ENCODE assay signal across 13 cellular contexts in the genomic region with DNA sequence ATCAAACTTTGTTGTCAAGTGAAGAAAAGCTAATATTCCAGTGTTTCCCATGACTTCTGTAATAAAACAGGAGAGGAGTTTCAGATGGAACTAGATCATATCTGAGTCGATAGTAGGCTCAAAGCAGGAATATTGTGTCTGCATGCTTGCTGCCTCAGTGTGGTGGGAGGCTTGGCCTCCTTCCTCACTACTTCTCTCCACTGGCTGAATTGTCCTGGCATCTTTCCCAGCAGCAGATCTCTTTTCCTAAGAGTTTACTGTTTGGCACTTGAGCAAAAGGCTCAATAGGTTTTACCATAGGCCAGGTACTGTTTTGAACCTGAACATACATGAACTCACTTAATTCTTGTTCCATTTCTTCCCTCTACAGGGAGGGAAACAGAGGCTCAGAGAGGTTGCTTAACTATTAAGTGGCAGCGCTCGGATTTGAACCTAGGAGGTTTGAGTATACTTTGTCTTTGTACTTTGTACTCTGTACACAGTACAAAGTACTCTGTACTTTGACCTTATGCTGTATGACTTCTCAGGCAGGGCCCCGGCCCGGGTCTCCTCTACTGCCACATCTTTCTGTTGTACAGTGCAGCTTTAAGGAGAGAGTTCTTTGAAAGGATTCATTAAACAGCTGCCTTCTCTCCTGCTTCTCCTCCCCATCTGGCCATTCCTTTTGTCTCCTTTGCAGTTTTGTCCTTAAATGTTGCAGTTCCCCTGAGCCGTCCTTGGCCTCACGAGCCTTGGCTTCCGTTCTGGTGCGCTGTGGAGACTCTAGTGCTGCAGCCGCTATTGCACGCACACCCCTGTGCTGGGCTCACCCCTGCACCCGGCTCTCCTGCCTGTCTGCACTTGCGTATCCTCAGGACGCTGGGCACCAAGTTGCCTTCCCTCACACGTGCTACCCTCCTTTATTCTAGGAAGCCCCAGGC. TPM values are rescaled to one million over a fixed set of nuclear protein-coding genes. Genes with fewer than 3 reads are reported as not detected.
DNase-seq lines count a peak whose midpoint lies in the region; ATAC-seq and TF ChIP-seq lines count a peak whose summit lies in the region.
"Had no signal": no experiment of that assay in that cellular context is flagged by ENCODE, and none has a peak within 500 bp of the region (broad histone marks: within the 10 kb centered on the region; RNA-seq: fewer than 3 reads in every experiment).

No MANE protein-coding gene starts in this region.

- H3K27ac ChIP-seq in CD8-positive, alpha-beta memory T cell (ENCODE audit: low read depth, low read length) = no peak overlapping the region
- peak overlapping the region in 1 of 4 donors; percentile 66 for H3K27ac ChIP-seq in esophagus muscularis mucosa (replicated peaks in 1 of 4)
- H3K27ac ChIP-seq: KMS-11 had no signal

- intact Hi-C loops in esophagus muscularis mucosa (cut with DNase I) = no loop called here

- peak overlapping the region in 5 of 8 donors; percentile 2 to 87 (median 65) for H3K27ac Mint-ChIP-seq in CD8-positive, alpha-beta memory T cell
- H3K27ac Mint-ChIP-seq in nephron (peak overlapping the region; percentile 80 to 96 (median 92)), type B pancreatic cell (no peak overlapping the region)
- H3K27ac Mint-ChIP-seq: immature natural killer cell had no signal

- H3K36me3 ChIP-seq in CD8-positive, alpha-beta memory T cell (ENCODE audit: insufficient read depth, low read length) = no peaks in the 10 kb centered on the region
- no peaks in the 10 kb centered on the region for H3K36me3 ChIP-seq in esophagus muscularis mucosa

- 50% methylated on average over 15 of the region's 15 CpGs for WGBS in esophagus muscularis mucosa

- no peaks in the 10 kb centered on the region for H3K9me3 ChIP-seq in CD8-positive, alpha-beta memory T cell (ENCODE audit: low read length)
- H3K9me3 ChIP-seq in esophagus muscularis mucosa = no peaks in the 10 kb centered on the region

- peak overlapping the region in 1 of 7 donors; percentile 2 for H3K4me3 Mint-ChIP-seq in CD8-positive, alpha-beta memory T cell
- H3K4me3 Mint-ChIP-seq in nephron (peak overlapping the region; percentile 40 to 52 (median 51)), type B pancreatic cell (no peak overlapping the region)

- ATAC-seq in HG03354 (IDR thresholded peaks at IDR 0.05; ENCODE audit: poor library complexity, severe bottlenecking, unreplicated experiment) (no peak), HG03095 (IDR thresholded peaks at IDR 0.05; ENCODE audit: unreplicated experiment) (no peak)

- TF ChIP-seq POLR2A in esophagus muscularis mucosa (IDR thresholded peaks at IDR 0.05; ENCODE audit: low read depth) = no peak

- POLR2A ChIA-PET in CD8-positive, alpha-beta memory T cell (lab: Charles Lee) = no interaction called here

- no peaks in the 10 kb centered on the region for H3K9me3 Mint-ChIP-seq in CD8-positive, alpha-beta memory T cell
- H3K9me3 Mint-ChIP-seq in nephron (no peaks in the 10 kb centered on the region), type B pancreatic cell (no peaks in the 10 kb centered on the region)
- H3K9me3 Mint-ChIP-seq: immature natural killer cell had no signal

- peaks cover 19 to 30% (median 28%) of the 10 kb centered on the region in 3 donors for H3K4me1 Mint-ChIP-seq in CD8-positive, alpha-beta memory T cell
- peaks cover 65% of the 10 kb centered on the region for H3K4me1 Mint-ChIP-seq in nephron
- peaks cover 32% of the 10 kb centered on the region for H3K4me1 Mint-ChIP-seq in type B pancreatic cell (ENCODE audit: unreplicated experiment)

- DNase-seq in CD8-positive, alpha-beta memory T cell = no peak
- DNase-seq in NCI-H345 (lab: John Stamatoyannopoulos, UW) (peak; percentile 22), esophagus muscularis mucosa (ENCODE audit: extremely low spot score) (peak; percentile 90), middle frontal gyrus (ENCODE audit: extremely low spot score, low spot score) (no peak), type B pancreatic cell (ENCODE audit: extremely low spot score, unreplicated experiment) (no peak)
- DNase-seq: DMS153, immature natural killer cell, SHP77 treated with DMSO at 0.1 percent for 48 hours had no signal

- H3K4me3 ChIP-seq in CD8-positive, alpha-beta memory T cell (ENCODE audit: low read length) = no peak overlapping the region
- peak overlapping the region in 1 of 4 donors; percentile 1 for H3K4me3 ChIP-seq in esophagus muscularis mucosa
- H3K4me3 ChIP-seq: skin epidermis had no signal

- TF ChIP-seq EP300 in esophagus muscularis mucosa (IDR thresholded peaks at IDR 0.05) = no peak

- no peaks in the 10 kb centered on the region for H3K4me1 ChIP-seq in CD8-positive, alpha-beta memory T cell (ENCODE audit: insufficient read depth, low read length)
- peaks cover 30 to 38% (median 31%) of the 10 kb centered on the region in 4 donors for H3K4me1 ChIP-seq in esophagus muscularis mucosa

- TF ChIP-seq CTCF in esophagus muscularis mucosa (IDR thresholded peaks at IDR 0.05) = no peak
- TF ChIP-seq CTCF in nephron (IDR thresholded peaks at IDR 0.05; ENCODE audit: unreplicated experiment in 3 of 3) = no peak
- TF ChIP-seq CTCF in type B pancreatic cell (conservative IDR thresholded peaks at IDR 0.05) = no peak

- H3K36me3 Mint-ChIP-seq in CD8-positive, alpha-beta memory T cell = no peaks in the 10 kb centered on the region
- H3K36me3 Mint-ChIP-seq in nephron (ENCODE audit: low read depth) (no peaks in the 10 kb centered on the region), type B pancreatic cell (peaks cover 4% of the 10 kb centered on the region)
- H3K36me3 Mint-ChIP-seq: immature natural killer cell had no signal

- CTCF ChIA-PET in CD8-positive, alpha-beta memory T cell (lab: Charles Lee) = interaction anchor here (1.3 kb wide), 1 partner anchor 16 kb away, joined by 3 read pairs; no protein-coding TSS in a partner anchor

- no peaks in the 10 kb centered on the region for H3K27me3 Mint-ChIP-seq in CD8-positive, alpha-beta memory T cell
- H3K27me3 Mint-ChIP-seq in nephron (ENCODE audit: low read depth) (no peaks in the 10 kb centered on the region), type B pancreatic cell (peaks cover 22% of the 10 kb centered on the region)

- no peaks in the 10 kb centered on the region for H3K27me3 ChIP-seq in CD8-positive, alpha-beta memory T cell (ENCODE audit: insufficient read depth, low read length, poor library complexity, severe bottlenecking)
- H3K27me3 ChIP-seq in esophagus muscularis mucosa = no peaks in the 10 kb centered on the region

RNA-seq across cellular contexts. Expression of a gene that starts 8.1 kb away (rescaled TPM):
- total RNA-seq in CD8-positive, alpha-beta memory T cell = 1 to 10 TPM; 5.2 to 5.6 TPM
- polyA plus RNA-seq in CD8-positive, alpha-beta memory T cell = 10.4 TPM
- 1 to 10 TPM; 5.2 to 8.8 (median 5.6) TPM for total RNA-seq in esophagus muscularis mucosa
- 2.3 and 16.5 TPM in 2 replicates for total RNA-seq in type B pancreatic cell (ENCODE audit: low replicate concordance)

RNA-seq across cellular contexts. Expression of a gene that starts 46.2 kb away (rescaled TPM):
- 100 to 1,000 TPM; 316 to 329 TPM for total RNA-seq in CD8-positive, alpha-beta memory T cell
- 50.5 TPM for polyA plus RNA-seq in CD8-positive, alpha-beta memory T cell
- total RNA-seq in esophagus muscularis mucosa (10 to 100 TPM; 33.4 to 48.2 (median 42.1) TPM), type B pancreatic cell (ENCODE audit: low replicate concordance) (116 and 176 TPM in 2 replicates)

Comparison
In these comparisons a context has a peak if more than half of its experiments do, and no peak if none do; other contexts are left out.
1. DNase-seq: peak in NCI-H345 (single experiment) and esophagus muscularis mucosa (single experiment); none in CD8-positive, alpha-beta memory T cell (0 of 5), middle frontal gyrus (single experiment) and type B pancreatic cell (single experiment).